Comparison of ENCODE assay signal across 8 cellular contexts in genomic region chr9:113581865-113582697, GRCh38.
DNase-seq lines count a peak whose midpoint lies in the region; ATAC-seq and TF ChIP-seq lines count a peak whose summit lies in the region.

No MANE protein-coding gene starts in this region.

- peaks cover 39% of the 10 kb centered on the region for H3K36me3 Mint-ChIP-seq in activated B cell treated with CpG ODN at 0.5 μM for 24 hours (ENCODE audit: low read depth)

- intact Hi-C loops in activated B cell treated with CpG ODN at 0.5 μM for 24 hours (cut with micrococcal nuclease): loop anchor here (1.0 to 2.0 kb wide), 10 partner anchors 17 to 307 kb away; partner anchors contain the start of genes ALAD, CDC26, PRPF4 and WDR31

- peak; percentile 76 for ATAC-seq in GM19023 (IDR thresholded peaks at IDR 0.05; ENCODE audit: unreplicated experiment)
- peak; percentile 75 for ATAC-seq in HG03196 (IDR thresholded peaks at IDR 0.05; ENCODE audit: unreplicated experiment)
- peak; percentile 73 for ATAC-seq in activated B cell treated with CpG ODN at 0.5 μM for 24 hours (ENCODE audit: low read depth)

- H3K4me1 Mint-ChIP-seq in activated B cell treated with CpG ODN at 0.5 μM for 24 hours: peaks cover 64% of the 10 kb centered on the region

- no peaks in the 10 kb centered on the region for H3K9me3 Mint-ChIP-seq in activated B cell treated with CpG ODN at 0.5 μM for 24 hours

- TF ChIP-seq CTCF in activated B cell treated with CpG ODN at 0.5 μM for 24 hours (IDR thresholded peaks at IDR 0.05): no peak

- CTCF ChIA-PET in activated B cell treated with CpG ODN at 0.5 μM for 24 hours (lab: Charles Lee): interaction anchor here (0.6 to 3.3 kb wide), 27 partner anchors 8 to 1073 kb away, joined by 3 to 58 read pairs (median 3); partner anchors contain the start of genes ALAD, CDC26, POLE3 and PRPF4

- peak; percentile 72 for DNase-seq in activated B cell treated with CpG ODN at 0.5 μM for 24 hours
- peak; percentile 77 for DNase-seq in central memory CD4-positive, alpha-beta T cell
- peak; percentile 87 for DNase-seq in medulla oblongata (ENCODE audit: extremely low spot score)
- DNase-seq in stimulated activated CD8-positive, alpha-beta memory T cell treated with anti-CD3 and anti-CD28 coated beads, Interleukin-2, amount 100 ng/mL, for 1 hour (ENCODE audit: low read depth in 2 of 2): peak; percentile 50 to 56
- DNase-seq in COR-L47 (lab: John Stamatoyannopoulos, UW): no peak

- H3K27me3 Mint-ChIP-seq in activated B cell treated with CpG ODN at 0.5 μM for 24 hours: no peaks in the 10 kb centered on the region

- peaks cover 51% of the 10 kb centered on the region for H3K4me1 ChIP-seq in ACC112 (ENCODE audit: control insufficient read depth, insufficient read depth, low read length, unreplicated experiment)

- peak overlapping the region; percentile 79 for H3K4me3 Mint-ChIP-seq in activated B cell treated with CpG ODN at 0.5 μM for 24 hours

- peak overlapping the region; percentile 94 for H3K27ac Mint-ChIP-seq in activated B cell treated with CpG ODN at 0.5 μM for 24 hours

- H2AFZ ChIP-seq in ACC112 (ENCODE audit: low read length, unreplicated experiment): no peak overlapping the region

- H3K36me3 ChIP-seq in ACC112 (ENCODE audit: insufficient read depth, low read length): no peaks in the 10 kb centered on the region

- no peaks in the 10 kb centered on the region for H3K79me2 ChIP-seq in ACC112 (ENCODE audit: control insufficient read depth, insufficient read depth, low read length, unreplicated experiment)

- POLR2A ChIA-PET in activated B cell treated with CpG ODN at 0.5 μM for 24 hours (lab: Charles Lee): interaction anchor here (0.5 to 5.1 kb wide), 15 partner anchors 8 to 815 kb away, joined by 3 to 83 read pairs (median 3); partner anchors contain the start of genes ALAD, C9orf43, CDC26 and HDHD3

- H3K4me3 ChIP-seq in ACC112 (ENCODE audit: low read depth, low read length): 0 out of 2 replicates have a peak overlapping the region, but pooled peaks have one; percentile 8

- no peak overlapping the region for H3K27ac ChIP-seq in ACC112 (ENCODE audit: low read depth, low read length)

- H3K27me3 ChIP-seq in ACC112 (ENCODE audit: insufficient read depth, low read length): no peaks in the 10 kb centered on the region
